ENCODE assay signal across 13 cellular contexts in the genomic region with DNA sequence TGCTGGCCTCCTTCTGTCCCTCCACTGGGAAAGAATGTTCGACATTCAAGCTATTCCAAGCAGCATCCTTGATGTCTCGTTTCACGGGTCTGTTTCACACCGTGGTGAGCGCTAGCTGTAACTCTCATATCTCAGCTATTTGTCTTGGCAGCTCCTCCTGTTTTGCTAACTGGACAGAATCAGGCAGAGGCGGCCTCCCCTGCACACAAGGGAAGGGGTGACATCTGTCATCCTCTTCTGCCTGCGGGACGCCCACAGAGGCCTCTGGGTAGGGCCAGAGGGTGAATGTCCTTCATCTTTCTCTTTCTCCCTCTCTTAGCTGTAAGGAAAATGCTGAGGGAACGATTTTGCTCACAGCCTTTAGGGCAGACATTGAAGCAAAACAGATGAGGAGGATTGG.
DNase-seq lines count a peak whose midpoint lies in the region; ATAC-seq, FAIRE-seq and TF ChIP-seq lines count a peak whose summit lies in the region.
"Had no signal": no experiment of that assay in that cellular context is flagged by ENCODE, and none has a peak within 500 bp of the region (broad histone marks: within the 10 kb centered on the region; RNA-seq: fewer than 3 reads in every experiment).

No MANE protein-coding gene starts in this region.

- H2AFZ ChIP-seq in hepatocyte, result no peak overlapping the region

- H3K27ac ChIP-seq in brain microvascular endothelial cell (peak overlapping the region; percentile 26), hepatocyte (peak overlapping the region; percentile 9)

- no peaks in the 10 kb centered on the region for H3K9me3 ChIP-seq in hepatocyte (ENCODE audit: low read depth)
- H3K9me3 ChIP-seq in skeletal muscle satellite cell (replicated peaks; ENCODE audit: low read length), result peaks cover 10% of the 10 kb centered on the region

- no peaks in the 10 kb centered on the region for H3K9me2 ChIP-seq in hepatocyte (replicated peaks; ENCODE audit: insufficient read depth)

- peaks cover 10% of the 10 kb centered on the region for H3K4me1 ChIP-seq in hepatocyte (ENCODE audit: insufficient read depth)
- peaks cover 10% of the 10 kb centered on the region for H3K4me1 ChIP-seq in skeletal muscle satellite cell (ENCODE audit: control insufficient read depth, insufficient read depth, low read length)

- no peaks in the 10 kb centered on the region for H3K79me2 ChIP-seq in hepatocyte

- WGBS in hepatocyte (ENCODE audit: low lambda C conversion rate, missing lambda C conversion rate), result 53% methylated on average over 9 of the region's 9 CpGs

- no peak overlapping the region for H3K9ac ChIP-seq in skeletal muscle satellite cell (ENCODE audit: low read depth, low read length)

- in situ Hi-C loops in brain microvascular endothelial cell (cut with HindIII; ENCODE audit: low pct_ligation_motif_present, low sequenced_read_pairs), result no loop called here

- H4K20me1 ChIP-seq in hepatocyte (ENCODE audit: insufficient read depth, poor library complexity, severe bottlenecking), result no peaks in the 10 kb centered on the region

- H3K27me3 ChIP-seq in brain microvascular endothelial cell (replicated peaks) (no peaks in the 10 kb centered on the region), hepatocyte (no peaks in the 10 kb centered on the region), skeletal muscle satellite cell (ENCODE audit: control insufficient read depth, insufficient read depth, low read length) (peaks cover 36% of the 10 kb centered on the region)

- ATAC-seq in HG03045 (IDR thresholded peaks at IDR 0.05; ENCODE audit: unreplicated experiment), result no peak
- ATAC-seq: activated naive CD4-positive, alpha-beta T cell treated with anti-CD3 and anti-CD28 coated beads, Interleukin-2, amount 50 U/mL, for 72 hours; mucosa of descending colon; sciatic nerve had no signal

- H3K4me3 ChIP-seq in brain microvascular endothelial cell (ENCODE audit: low read depth, low read length) (no peak overlapping the region), hepatocyte (no peak overlapping the region), skeletal muscle satellite cell (ENCODE audit: low read length) (no peak overlapping the region)
- H3K4me3 ChIP-seq: mucosa of descending colon had no signal

- FAIRE-seq in HTR-8/SVneo (lab: Jason Lieb, UNC), result peak; percentile 62

- DNase-seq in HTR-8/SVneo (ENCODE audit: insufficient read length, low spot score) (peak; percentile 33), brain microvascular endothelial cell (peak; percentile 86), hepatocyte (ENCODE audit: low spot score) (no peak), anterior cingulate cortex (lab: John Stamatoyannopoulos, UW) (no peak)
- no peak for DNase-seq in stimulated activated naive CD4-positive, alpha-beta T cell (lab: John Stamatoyannopoulos, UW)
- DNase-seq: COR-L47, head of caudate nucleus, mucosa of descending colon, NCI-H748 treated with DMSO at 0.1 percent for 48 hours had no signal

- H3K4me2 ChIP-seq in hepatocyte (no peak overlapping the region), skeletal muscle satellite cell (ENCODE audit: low read length) (peak overlapping the region; percentile 9)

- no peak for TF ChIP-seq CTCF in brain microvascular endothelial cell (IDR thresholded peaks at IDR 0.05; ENCODE audit: low read depth, low read length, missing control alignments)
- no peak for TF ChIP-seq CTCF in hepatocyte (IDR thresholded peaks at IDR 0.05; ENCODE audit: poor library complexity)

- H3K36me3 ChIP-seq in brain microvascular endothelial cell (replicated peaks) (no peaks in the 10 kb centered on the region), hepatocyte (replicated peaks; ENCODE audit: insufficient read depth, low read depth) (no peaks in the 10 kb centered on the region), skeletal muscle satellite cell (ENCODE audit: insufficient read depth, low read length) (no peaks in the 10 kb centered on the region)

Comparison
In these comparisons a context has a peak if more than half of its experiments do, and no peak if none do; other contexts are left out.
1. DNase-seq: peak in HTR-8/SVneo (single experiment) and brain microvascular endothelial cell (single experiment); none in hepatocyte (single experiment), stimulated activated naive CD4-positive, alpha-beta T cell (0 of 6) and anterior cingulate cortex (0 of 58).